In genomic region chr2:206535587-206535986, GRCh38 we compare ENCODE assay signal across 29 cellular contexts.
DNase-seq lines count a peak whose midpoint lies in the region; ATAC-seq and TF ChIP-seq lines count a peak whose summit lies in the region.
"Had no signal": no experiment of that assay in that cellular context is flagged by ENCODE, and none has a peak within 500 bp of the region (broad histone marks: within the 10 kb centered on the region; RNA-seq: fewer than 3 reads in every experiment).

No MANE protein-coding gene starts in this region.

- H3K36me3 Mint-ChIP-seq in T-helper 17 cell (ENCODE audit: low read depth) = no peaks in the 10 kb centered on the region
- H3K36me3 Mint-ChIP-seq: activated naive CD4-positive, alpha-beta T cell treated with anti-CD3 and anti-CD28 coated beads, Interleukin-2, amount 10 ng/mL, durations not matched to agents 7 days and 5 days; stimulated activated naive B cell treated with anti-CD40 and anti-IgM and Interleukin-4, amounts not matched to agents 10 μg/mL and 1 μg/mL and 100 μg/mL, for 72 hours had no signal

- H3K27ac ChIP-seq in dorsolateral prefrontal cortex = no peak overlapping the region
- H3K27ac ChIP-seq: breast epithelium, heart left ventricle, HL-60, upper lobe of right lung had no signal

- peaks cover 19% of the 10 kb centered on the region for H3K4me1 Mint-ChIP-seq in T-helper 17 cell

- no peak for TF ChIP-seq CTCF in dorsolateral prefrontal cortex (IDR thresholded peaks at IDR 0.05 in 54 of 56, conservative IDR thresholded peaks at IDR 0.05 in 2 of 56; ENCODE audit: low read depth in 1 of 56, partially characterized antibody in 56 of 56)

- DNase-seq in T-helper 17 cell (no peak), dedifferentiated amniotic fluid mesenchymal stem cell (ENCODE audit: extremely low spot score) (no peak), dorsolateral prefrontal cortex (no peak)
- DNase-seq: activated B cell treated with CpG ODN at 0.5 μM for 24 hours; activated CD4-positive, alpha-beta T cell treated with anti-CD3 and anti-CD28 coated beads, Interleukin-2, amount 50 U/mL, for 4 hours; activated naive CD4-positive, alpha-beta T cell treated with anti-CD3 and anti-CD28 coated beads, Interleukin-2, amount 10 ng/mL, durations not matched to agents 7 days and 5 days; amniotic stem cell; DMS153; effector memory CD8-positive, alpha-beta T cell; erythroblast; GOT3; heart left ventricle; midbrain; naive thymus-derived CD4-positive, alpha-beta T cell; NCI-H1417 treated with DMSO at 0.1 percent for 48 hours; occipital lobe; stimulated activated CD4-positive, alpha-beta T cell treated with anti-CD3 and anti-CD28 coated beads, Interleukin-15, amount 100 ng/mL, for 24 hours; stimulated activated naive B cell treated with anti-CD40 and anti-IgM and Interleukin-4, amounts not matched to agents 10 μg/mL and 1 μg/mL and 100 μg/mL, for 72 hours; T-helper 9 cell; upper lobe of right lung had no signal

- no peaks in the 10 kb centered on the region for H3K9me3 ChIP-seq in T-helper 17 cell (ENCODE audit: control insufficient read depth, low read length, poor library complexity, severe bottlenecking)
- H3K9me3 ChIP-seq: breast epithelium, heart left ventricle, upper lobe of right lung had no signal

- no peak overlapping the region for H3K4me3 ChIP-seq in dorsolateral prefrontal cortex
- H3K4me3 ChIP-seq: breast epithelium, heart left ventricle, upper lobe of right lung had no signal

- peaks cover 11% of the 10 kb centered on the region for H3K27me3 Mint-ChIP-seq in T-helper 17 cell
- H3K27me3 Mint-ChIP-seq: activated B cell treated with CpG ODN at 0.5 μM for 24 hours; stimulated activated naive B cell treated with anti-CD40 and anti-IgM and Interleukin-4, amounts not matched to agents 10 μg/mL and 1 μg/mL and 100 μg/mL, for 72 hours had no signal

- intact Hi-C loops in dorsolateral prefrontal cortex (cut with DNase I) = no loop called here

- H3K4me3 Mint-ChIP-seq in T-helper 17 cell = no peak overlapping the region
- H3K4me3 Mint-ChIP-seq: activated B cell treated with CpG ODN at 0.5 μM for 24 hours; activated naive CD4-positive, alpha-beta T cell treated with anti-CD3 and anti-CD28 coated beads, Interleukin-2, amount 10 ng/mL, durations not matched to agents 7 days and 5 days; effector memory CD8-positive, alpha-beta T cell; naive thymus-derived CD4-positive, alpha-beta T cell; stimulated activated naive B cell treated with anti-CD40 and anti-IgM and Interleukin-4, amounts not matched to agents 10 μg/mL and 1 μg/mL and 100 μg/mL, for 72 hours had no signal

- peak overlapping the region; percentile 72 for H3K27ac Mint-ChIP-seq in T-helper 17 cell
- H3K27ac Mint-ChIP-seq: activated B cell treated with CpG ODN at 0.5 μM for 24 hours; activated naive CD4-positive, alpha-beta T cell treated with anti-CD3 and anti-CD28 coated beads, Interleukin-2, amount 10 ng/mL, durations not matched to agents 7 days and 5 days; effector memory CD8-positive, alpha-beta T cell; stimulated activated naive B cell treated with anti-CD40 and anti-IgM and Interleukin-4, amounts not matched to agents 10 μg/mL and 1 μg/mL and 100 μg/mL, for 72 hours had no signal

- no peaks in the 10 kb centered on the region for H3K27me3 ChIP-seq in dorsolateral prefrontal cortex
- H3K27me3 ChIP-seq: breast epithelium, heart left ventricle, upper lobe of right lung had no signal

- ATAC-seq in GM18867 (IDR thresholded peaks at IDR 0.05; ENCODE audit: unreplicated experiment) (peak; percentile 72), GM21381 (IDR thresholded peaks at IDR 0.05; ENCODE audit: unreplicated experiment) (peak; percentile 54), HG03159 (IDR thresholded peaks at IDR 0.05; ENCODE audit: unreplicated experiment) (peak; percentile 64), T-helper 17 cell (no peak), HG03095 (IDR thresholded peaks at IDR 0.05; ENCODE audit: unreplicated experiment) (no peak), HG02938 (IDR thresholded peaks at IDR 0.05; ENCODE audit: unreplicated experiment) (no peak)
- ATAC-seq: effector memory CD8-positive, alpha-beta T cell; heart left ventricle; naive thymus-derived CD4-positive, alpha-beta T cell; Right ventricle myocardium inferior; SK-N-SH treated with all-trans-retinoic acid at 6 μM for 48 hours; upper lobe of right lung had no signal

Comparison
In these comparisons a context has a peak if more than half of its experiments do, and no peak if none do; other contexts are left out.
1. ATAC-seq: peak in GM18867 (single experiment), GM21381 (single experiment) and HG03159 (single experiment); none in T-helper 17 cell (single experiment), HG03095 (single experiment) and HG02938 (single experiment).